In genomic region chr2:226773291-226773690, GRCh38 we compare ENCODE assay signal across 1 cellular context.
TF ChIP-seq lines count a peak whose summit lies in the region.

No MANE protein-coding gene starts in this region.

TF ChIP-seq in WTC11, 78 proteins besides CTCF, POLR2A, EP300 and RAD21 (continued from another document):
- TF ChIP-seq AFF4 (CRISPR knock-in tag; IDR thresholded peaks at IDR 0.05; ENCODE audit: borderline replicate concordance): no peak
- TF ChIP-seq ZNF671 (CRISPR knock-in tag; IDR thresholded peaks at IDR 0.05): no peak
- TF ChIP-seq EMX1 (CRISPR knock-in tag; IDR thresholded peaks at IDR 0.05): no peak
- TF ChIP-seq NR3C1 (CRISPR knock-in tag; conservative IDR thresholded peaks at IDR 0.05; ENCODE audit: low read depth): no peak
- TF ChIP-seq JUN (CRISPR knock-in tag; IDR thresholded peaks at IDR 0.05): no peak
- TF ChIP-seq GRHL2 (CRISPR knock-in tag; IDR thresholded peaks at IDR 0.05; ENCODE audit: insufficient replicate concordance, severe bottlenecking): no peak
- TF ChIP-seq KAT7 (CRISPR knock-in tag; IDR thresholded peaks at IDR 0.05; ENCODE audit: borderline replicate concordance): no peak
- no peak for TF ChIP-seq ZNF425 (CRISPR knock-in tag; conservative IDR thresholded peaks at IDR 0.05)
- TF ChIP-seq ESRRA (CRISPR knock-in tag; IDR thresholded peaks at IDR 0.05; ENCODE audit: borderline replicate concordance): no peak
- no peak for TF ChIP-seq ZNF396 (CRISPR knock-in tag; IDR thresholded peaks at IDR 0.05; ENCODE audit: borderline replicate concordance)
- TF ChIP-seq TEAD4 (CRISPR knock-in tag; IDR thresholded peaks at IDR 0.05): no peak
- TF ChIP-seq ZNF416 (CRISPR knock-in tag; IDR thresholded peaks at IDR 0.05): no peak
- no peak for TF ChIP-seq ZNF423 (CRISPR knock-in tag; IDR thresholded peaks at IDR 0.05)
- no peak for TF ChIP-seq CREM (CRISPR knock-in tag; IDR thresholded peaks at IDR 0.05)
- no peak for TF ChIP-seq PREB (CRISPR knock-in tag; IDR thresholded peaks at IDR 0.05; ENCODE audit: borderline replicate concordance)
